ENCODE assay signal across 1 cellular context in the genomic region with DNA sequence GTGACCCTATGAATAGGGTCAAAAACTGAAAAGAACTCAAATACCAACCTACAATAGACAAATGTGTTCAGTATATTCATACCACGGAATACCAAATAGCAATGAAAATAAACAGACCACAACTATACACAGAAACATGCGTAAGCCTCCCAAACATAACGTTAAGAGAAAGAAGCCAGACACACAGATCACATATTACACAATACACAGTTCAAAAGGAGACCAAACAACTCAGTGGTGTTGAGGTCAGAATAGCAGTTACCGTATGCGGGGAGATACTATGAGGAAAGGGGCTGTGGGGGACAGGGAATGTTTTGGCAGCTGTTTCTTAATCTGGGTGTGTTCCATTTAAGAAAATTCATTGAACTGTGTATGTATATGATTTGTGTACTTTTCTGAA.
A peak's percentile ranks its signal among the peaks of the same experiment; 100 is the strongest.
TF ChIP-seq lines count a peak whose summit lies in the region.

No MANE protein-coding gene starts in this region.

TF ChIP-seq in K562, 482 proteins besides CTCF, POLR2A, EP300 and RAD21:
- no peak for TF ChIP-seq HIVEP1 (CRISPR knock-in tag; IDR thresholded peaks at IDR 0.05)
- TF ChIP-seq, protein P1, sequence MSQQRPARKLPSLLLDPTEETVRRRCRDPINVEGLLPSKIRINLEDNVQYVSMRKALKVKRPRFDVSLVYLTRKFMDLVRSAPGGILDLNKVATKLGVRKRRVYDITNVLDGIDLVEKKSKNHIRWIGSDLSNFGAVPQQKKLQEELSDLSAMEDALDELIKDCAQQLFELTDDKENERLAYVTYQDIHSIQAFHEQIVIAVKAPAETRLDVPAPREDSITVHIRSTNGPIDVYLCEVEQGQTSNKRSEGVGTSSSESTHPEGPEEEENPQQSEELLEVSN (IDR thresholded peaks at IDR 0.05; ENCODE audit: borderline replicate concordance in 1 of 2, extremely low read depth in 1 of 2, insufficient read depth in 1 of 2, insufficient read length in 1 of 2, low read depth in 1 of 2, low read length in 1 of 2, poor library complexity in 1 of 2, severe bottlenecking in 1 of 2), result no peak
- peak; percentile 42; the same call in 1 of the 2 replicates for TF ChIP-seq CEBPB (tag; IDR thresholded peaks at IDR 0.05)
